Comparison of ENCODE assay signal across 1 cellular context in the genomic region with DNA sequence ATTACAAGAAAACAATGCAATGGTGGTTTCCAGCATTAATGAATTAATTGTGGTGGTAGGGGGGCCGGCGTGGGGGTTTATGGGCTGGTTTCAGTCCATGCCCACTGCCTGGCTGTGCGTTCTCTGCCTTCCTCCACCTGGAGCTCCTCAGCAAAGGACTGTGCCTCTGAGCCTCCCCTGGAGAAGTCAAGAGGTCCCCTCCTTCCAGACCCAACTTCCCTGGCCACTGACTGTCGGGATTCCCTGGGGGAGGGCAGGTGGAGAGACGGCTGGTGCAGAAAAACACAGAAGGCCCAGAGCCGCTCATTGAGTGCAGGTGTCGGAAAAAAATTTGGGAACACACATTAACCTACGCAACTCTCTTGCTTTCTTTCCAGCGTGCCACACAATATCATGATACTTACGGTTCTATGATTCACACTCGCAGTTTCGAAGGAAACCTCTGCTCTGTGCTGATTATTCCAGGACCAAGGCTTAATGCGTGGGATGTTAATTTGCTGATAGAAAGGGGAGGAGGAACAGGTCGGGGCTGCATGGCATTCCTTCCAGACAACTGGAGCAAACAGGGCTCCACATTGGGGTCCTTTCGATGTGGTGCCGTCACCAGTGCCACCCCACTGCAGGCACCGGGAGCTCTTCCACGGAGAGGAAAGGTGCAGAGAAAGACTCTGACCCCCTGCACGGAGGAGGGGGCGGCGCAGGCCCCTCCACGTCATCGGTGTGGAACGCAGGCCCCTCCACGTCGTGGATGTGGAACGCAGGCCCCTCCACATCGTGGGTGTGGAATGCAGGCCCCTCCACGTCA.
TF ChIP-seq lines count a peak whose summit lies in the region.

No MANE protein-coding gene starts in this region.

TF ChIP-seq in H1, 55 proteins besides CTCF, POLR2A, EP300 and RAD21 (continued from another document):
- no peak for TF ChIP-seq TAF7 (optimal IDR thresholded peaks at IDR 0.05; ENCODE audit: borderline replicate concordance, low read depth, low read length)
- TF ChIP-seq SIRT6 (IDR thresholded peaks at IDR 0.05; ENCODE audit: low read length) = no peak
- no peak for TF ChIP-seq ASH2L (IDR thresholded peaks at IDR 0.05; ENCODE audit: low read length)
- TF ChIP-seq RNF2 (IDR thresholded peaks at IDR 0.05; ENCODE audit: borderline replicate concordance, low read depth, low read length, missing control alignments, poor library complexity, severe bottlenecking) = no peak
- no peak for TF ChIP-seq NANOG (IDR thresholded peaks at IDR 0.05; ENCODE audit: insufficient read depth, low read depth, low read length, poor library complexity, severe bottlenecking)
- TF ChIP-seq SAP30 (IDR thresholded peaks at IDR 0.05; ENCODE audit: insufficient read depth, insufficient replicate concordance, low read length) = no peak
